8 cellular contexts compared by ENCODE assay signal in the genomic region with DNA sequence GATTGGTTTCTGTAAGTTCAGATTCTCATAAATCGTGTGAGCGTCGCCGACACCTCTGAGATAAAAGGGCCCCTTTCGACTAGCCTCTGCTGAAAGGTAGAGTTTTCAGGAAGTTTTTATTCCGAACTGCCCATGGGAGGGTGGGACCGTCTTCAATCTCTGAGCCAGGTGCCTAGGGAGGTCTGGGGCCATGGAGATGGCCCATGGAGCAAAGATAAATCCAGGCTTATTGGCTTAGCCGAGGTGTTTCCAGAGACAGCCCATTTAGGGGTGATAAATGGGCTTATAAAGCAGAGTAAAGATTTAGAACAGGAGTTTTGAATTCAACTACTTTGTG. TPM values are rescaled to one million over a fixed set of nuclear protein-coding genes. Genes with fewer than 3 reads are reported as not detected.
DNase-seq lines count a peak whose midpoint lies in the region; ATAC-seq lines count a peak whose summit lies in the region.

No MANE protein-coding gene starts in this region.

- H3K36me3 ChIP-seq in iPS DF 6.9 (ENCODE audit: control insufficient read depth, insufficient read depth, low read length), result no peaks in the 10 kb centered on the region

- peaks cover 24% of the 10 kb centered on the region for H3K36me3 Mint-ChIP-seq in T-cell
- H3K36me3 Mint-ChIP-seq in stimulated activated naive CD8-positive, alpha-beta T cell treated with anti-CD3 and anti-CD28 coated beads, Interleukin-15, Interleukin-2, amounts not matched to agents 100 ng/mL and 50 ng/mL, for 24 hours (ENCODE audit: low read depth), result peaks cover 40% of the 10 kb centered on the region

- H3K27me3 Mint-ChIP-seq in T-cell, result no peaks in the 10 kb centered on the region
- H3K27me3 Mint-ChIP-seq in stimulated activated naive CD8-positive, alpha-beta T cell treated with anti-CD3 and anti-CD28 coated beads, Interleukin-15, Interleukin-2, amounts not matched to agents 100 ng/mL and 50 ng/mL, for 24 hours, result no peaks in the 10 kb centered on the region

- DNase-seq in T-cell, result no peak
- no peak for DNase-seq in iPS DF 6.9 (ENCODE audit: low read depth, low spot score)
- no peak for DNase-seq in GM19238 (ENCODE audit: insufficient read length, low spot score)
- no peak for DNase-seq in mesenteric fat pad (ENCODE audit: low spot score)
- DNase-seq in NCI-H2196 (lab: John Stamatoyannopoulos, UW; ENCODE audit: unreplicated experiment), result no peak

- WGBS in iPS DF 6.9 (ENCODE audit: insufficient coverage, insufficient read length), result no CpG with 5 or more reads among the region's 8 CpGs

- H3K4me1 Mint-ChIP-seq in T-cell, result peaks cover 54 to 59% (median 58%) of the 10 kb centered on the region in 3 donors
- peaks cover 57% of the 10 kb centered on the region for H3K4me1 Mint-ChIP-seq in stimulated activated naive CD8-positive, alpha-beta T cell treated with anti-CD3 and anti-CD28 coated beads, Interleukin-15, Interleukin-2, amounts not matched to agents 100 ng/mL and 50 ng/mL, for 24 hours (ENCODE audit: low read depth)

- peak overlapping the region; percentile 63; the same call in 1 of the 2 replicates for H3K4me3 ChIP-seq in iPS DF 6.9 (ENCODE audit: low read length)

- ATAC-seq in GM18511 (IDR thresholded peaks at IDR 0.05; ENCODE audit: unreplicated experiment), result peak; percentile 21
- ATAC-seq in HG02759 (IDR thresholded peaks at IDR 0.05; ENCODE audit: unreplicated experiment), result peak; percentile 4
- ATAC-seq in T-cell (replicated peaks in 1 of 4), result peak in 3 of 4 experiments; percentile 1

- peak overlapping the region; percentile 92 to 95 for H3K27ac Mint-ChIP-seq in T-cell
- H3K27ac Mint-ChIP-seq in stimulated activated naive CD8-positive, alpha-beta T cell treated with anti-CD3 and anti-CD28 coated beads, Interleukin-15, Interleukin-2, amounts not matched to agents 100 ng/mL and 50 ng/mL, for 24 hours, result peak overlapping the region; percentile 100

- POLR2A ChIA-PET in T-cell (lab: Charles Lee), result interaction anchor here in 1 of 2 donors (0.9 kb wide), 1 partner anchor 15 kb away, joined by 3 read pairs; no protein-coding TSS in a partner anchor

- CTCF ChIA-PET in T-cell (lab: Charles Lee), result interaction anchor here (1.0 to 1.1 kb wide), 2 partner anchors 216 to 311 kb away, joined by 3 to 4 read pairs; a partner anchor contains a TSS

- no peaks in the 10 kb centered on the region for H3K27me3 ChIP-seq in iPS DF 6.9 (ENCODE audit: control insufficient read depth, insufficient read depth, low read length)

- H3K9me3 ChIP-seq in iPS DF 6.9 (ENCODE audit: control insufficient read depth, insufficient read depth, low read length), result no peaks in the 10 kb centered on the region

- no peak overlapping the region for H3K27ac ChIP-seq in iPS DF 6.9 (ENCODE audit: low read length)

- H3K4me1 ChIP-seq in iPS DF 6.9 (ENCODE audit: control insufficient read depth, insufficient read depth, low read length), result no peaks in the 10 kb centered on the region

- peak overlapping the region; percentile 92 to 96 (median 95) for H3K4me3 Mint-ChIP-seq in T-cell
- H3K4me3 Mint-ChIP-seq in stimulated activated naive CD8-positive, alpha-beta T cell treated with anti-CD3 and anti-CD28 coated beads, Interleukin-15, Interleukin-2, amounts not matched to agents 100 ng/mL and 50 ng/mL, for 24 hours, result peak overlapping the region; percentile 99

- H3K9me3 Mint-ChIP-seq in T-cell, result no peaks in the 10 kb centered on the region
- no peaks in the 10 kb centered on the region for H3K9me3 Mint-ChIP-seq in stimulated activated naive CD8-positive, alpha-beta T cell treated with anti-CD3 and anti-CD28 coated beads, Interleukin-15, Interleukin-2, amounts not matched to agents 100 ng/mL and 50 ng/mL, for 24 hours

RNA-seq across cellular contexts. Expression of a gene that starts 0.4 kb away (rescaled TPM):
- total RNA-seq in T-cell, result 10 to 100 TPM; 24.3 to 39.1 (median 31.7) TPM
- total RNA-seq in mesenteric fat pad, result 21.4 TPM

RNA-seq across cellular contexts. Expression of a gene that starts 0.7 kb away (rescaled TPM):
- total RNA-seq in T-cell, result 10 to 100 TPM in 1 of 5 donors, 1 to 10 TPM in 4; 5.4 to 10.5 (median 7.2) TPM
- total RNA-seq in mesenteric fat pad, result 1.3 TPM
